8 cellular contexts compared by ENCODE assay signal in the genomic region with DNA sequence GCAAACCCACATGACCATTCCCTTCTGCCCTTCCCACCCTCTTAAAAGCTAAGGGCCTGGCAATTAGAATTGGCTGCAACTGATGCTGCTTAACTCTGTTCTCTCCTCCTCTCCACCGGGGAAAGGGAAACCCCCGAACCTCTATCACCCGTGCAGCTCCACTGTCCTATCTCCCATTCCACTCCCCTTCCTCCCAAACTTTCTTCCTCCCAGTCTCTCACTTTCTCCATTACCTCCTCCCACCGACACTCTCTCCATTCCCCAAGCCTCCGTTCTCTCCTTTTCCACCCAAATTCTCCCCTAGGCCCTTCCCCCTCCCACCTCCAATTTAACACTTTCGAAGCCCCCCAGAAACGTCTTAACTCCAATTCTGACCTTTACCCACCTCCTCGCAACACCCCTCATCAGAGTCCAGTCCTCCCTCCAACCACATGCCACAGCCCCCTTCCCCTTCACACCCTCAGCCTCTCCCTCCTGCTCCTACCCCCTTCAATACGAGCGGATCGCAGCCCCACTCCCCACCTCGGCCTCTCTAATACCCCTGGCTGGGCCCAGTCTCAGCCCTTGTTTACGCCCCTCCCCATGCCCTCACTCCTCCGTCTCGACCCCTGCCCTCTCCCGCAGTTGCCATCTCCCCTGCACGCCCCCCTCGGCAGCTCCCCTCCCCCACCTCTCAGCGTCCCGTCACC. TPM values are rescaled to one million over a fixed set of nuclear protein-coding genes. Genes with fewer than 3 reads are reported as not detected.
A peak's percentile ranks its signal among the peaks of the same experiment; 100 is the strongest.
DNase-seq lines count a peak whose midpoint lies in the region; ATAC-seq and TF ChIP-seq lines count a peak whose summit lies in the region.

No MANE protein-coding gene starts in this region.

- POLR2A ChIA-PET in activated CD8-positive, alpha-beta T cell treated with anti-CD3 and anti-CD28 coated beads for 36 hours (lab: Charles Lee), result interaction anchor here (0.8 to 3.6 kb wide), 5 partner anchors 12 to 58 kb away, joined by 3 to 23 read pairs (median 6); a partner anchor contains a TSS

- peak overlapping the region; percentile 45 for H3K4me3 ChIP-seq in HAP-1
- H3K4me3 ChIP-seq in smooth muscle cell, result peak overlapping the region; percentile 65

- peak overlapping the region; percentile 95 for H3K9ac ChIP-seq in smooth muscle cell (ENCODE audit: low read depth)

- peaks cover 37% of the 10 kb centered on the region for H3K36me3 Mint-ChIP-seq in activated CD8-positive, alpha-beta T cell treated with anti-CD3 and anti-CD28 coated beads for 36 hours (ENCODE audit: low read depth)

- peak overlapping the region; percentile 93 for H3K27ac ChIP-seq in smooth muscle cell (ENCODE audit: low read depth)

- H3K27me3 ChIP-seq in HAP-1 (ENCODE audit: low read depth) (no peaks in the 10 kb centered on the region), smooth muscle cell (ENCODE audit: low read depth) (no peaks in the 10 kb centered on the region)

- WGBS in smooth muscle cell (ENCODE audit: low lambda C conversion rate), result 2% methylated on average over 8 of the region's 20 CpGs

- peaks cover 39% of the 10 kb centered on the region for H4K20me1 ChIP-seq in smooth muscle cell (ENCODE audit: low read depth)

- in situ Hi-C loops in ACHN (cut with HindIII; ENCODE audit: low pct_ligation_motif_present, low pct_unique_long_range_greater_than_20kb, low sequenced_read_pairs), result no loop called here
- in situ Hi-C loops in HAP-1 (cut with MboI; ENCODE audit: low sequenced_read_pairs), result no loop called here

- no peak overlapping the region for H3K27ac Mint-ChIP-seq in activated CD8-positive, alpha-beta T cell treated with anti-CD3 and anti-CD28 coated beads for 36 hours

- no peak overlapping the region for H3K4me3 Mint-ChIP-seq in activated CD8-positive, alpha-beta T cell treated with anti-CD3 and anti-CD28 coated beads for 36 hours

- H3K4me1 Mint-ChIP-seq in activated CD8-positive, alpha-beta T cell treated with anti-CD3 and anti-CD28 coated beads for 36 hours (ENCODE audit: low read depth), result peaks cover 45% of the 10 kb centered on the region

- H3K4me2 ChIP-seq in smooth muscle cell, result peak overlapping the region; percentile 85

- no peaks in the 10 kb centered on the region for H3K9me3 Mint-ChIP-seq in activated CD8-positive, alpha-beta T cell treated with anti-CD3 and anti-CD28 coated beads for 36 hours

- no peak for ATAC-seq in activated CD8-positive, alpha-beta T cell treated with anti-CD3 and anti-CD28 coated beads for 36 hours

- peaks cover 17% of the 10 kb centered on the region for H3K4me1 ChIP-seq in HAP-1
- H3K4me1 ChIP-seq in smooth muscle cell (ENCODE audit: low read depth), result peaks cover 19% of the 10 kb centered on the region

- peak overlapping the region; percentile 61 for H2AFZ ChIP-seq in smooth muscle cell (ENCODE audit: low read depth)

- no peak for TF ChIP-seq CTCF in activated CD8-positive, alpha-beta T cell treated with anti-CD3 and anti-CD28 coated beads for 36 hours (IDR thresholded peaks at IDR 0.05)
- TF ChIP-seq CTCF in smooth muscle cell (IDR thresholded peaks at IDR 0.05; ENCODE audit: borderline replicate concordance, insufficient read depth, poor library complexity, severe bottlenecking), result no peak

- H3K27me3 Mint-ChIP-seq in activated CD8-positive, alpha-beta T cell treated with anti-CD3 and anti-CD28 coated beads for 36 hours, result no peaks in the 10 kb centered on the region

- peaks cover 27% of the 10 kb centered on the region for H3K36me3 ChIP-seq in HAP-1 (replicated peaks)
- H3K36me3 ChIP-seq in smooth muscle cell (ENCODE audit: low read depth), result peaks cover 3% of the 10 kb centered on the region

- intact Hi-C loops in activated CD8-positive, alpha-beta T cell treated with anti-CD3 and anti-CD28 coated beads for 36 hours (cut with micrococcal nuclease), result no loop called here

- H3K9me3 ChIP-seq in HAP-1 (no peaks in the 10 kb centered on the region), smooth muscle cell (replicated peaks; ENCODE audit: low read depth) (no peaks in the 10 kb centered on the region)

- peaks cover 5% of the 10 kb centered on the region for H3F3A ChIP-seq in smooth muscle cell (ENCODE audit: low read depth)

- peaks cover 80% of the 10 kb centered on the region for H3K79me2 ChIP-seq in smooth muscle cell (ENCODE audit: low read depth)

- DNase-seq in ACHN, result peak; percentile 18
- peak in 1 of 2 experiments; percentile 22 for DNase-seq in HAP-1 (ENCODE audit: low spot score in 2 of 2)
- DNase-seq in activated CD8-positive, alpha-beta T cell treated with anti-CD3 and anti-CD28 coated beads for 36 hours, result peak; percentile 28
- DNase-seq in hepatic stellate cell (ENCODE audit: low spot score), result peak; percentile 40
- DNase-seq in smooth muscle cell (lab: John Stamatoyannopoulos, UW; ENCODE audit: unreplicated experiment), result no peak
- no peak for DNase-seq in stimulated activated CD4-positive, alpha-beta T cell treated with anti-CD3 and anti-CD28 coated beads, Interleukin-2, amount 100 ng/mL, for 48 hours
- no peak for DNase-seq in iPS-NIHi7 (ENCODE audit: extremely low spot score)
- DNase-seq in stimulated activated CD4-positive, alpha-beta T cell treated with anti-CD3 and anti-CD28 coated beads, Interleukin-12 subunit alpha, Interleukin-12 subunit beta, amount 100 ng/mL, for 4 hours, result no peak

- CTCF ChIA-PET in activated CD8-positive, alpha-beta T cell treated with anti-CD3 and anti-CD28 coated beads for 36 hours (lab: Charles Lee), result interaction anchor here (1.1 to 3.0 kb wide), 4 partner anchors 34 to 135 kb away, joined by 3 to 10 read pairs (median 5); a partner anchor contains a TSS

RNA-seq across cellular contexts. Expression of a gene that starts 0.6 kb away (rescaled TPM):
- total RNA-seq in activated CD8-positive, alpha-beta T cell treated with anti-CD3 and anti-CD28 coated beads for 36 hours, result 10 to 100 TPM; 30.4 to 37.0 TPM
- total RNA-seq in smooth muscle cell, result 36.3 and 36.9 TPM in 2 replicates
- 33.7 and 38.6 TPM in 2 replicates for polyA plus RNA-seq in smooth muscle cell

RNA-seq across cellular contexts. Expression of a gene that starts 14.0 kb away (rescaled TPM):
- total RNA-seq in activated CD8-positive, alpha-beta T cell treated with anti-CD3 and anti-CD28 coated beads for 36 hours, result 10 to 100 TPM; 38.5 to 40.0 TPM
- 33.6 and 37.2 TPM in 2 replicates for total RNA-seq in smooth muscle cell
- polyA plus RNA-seq in smooth muscle cell, result 37.6 and 53.0 TPM in 2 replicates

RNA-seq across cellular contexts. Expression of a gene that starts 14.0 kb away (rescaled TPM):
- total RNA-seq in activated CD8-positive, alpha-beta T cell treated with anti-CD3 and anti-CD28 coated beads for 36 hours, result 100 to 1,000 TPM; 137 to 144 TPM
- total RNA-seq in smooth muscle cell, result 49.0 and 82.0 TPM in 2 replicates
- 139 and 150 TPM in 2 replicates for polyA plus RNA-seq in smooth muscle cell

RNA-seq across cellular contexts. Expression of a gene that starts 21.9 kb away (rescaled TPM):
- total RNA-seq in activated CD8-positive, alpha-beta T cell treated with anti-CD3 and anti-CD28 coated beads for 36 hours, result 10 to 100 TPM; 81.2 to 84.1 TPM
- 57.1 and 58.2 TPM in 2 replicates for total RNA-seq in smooth muscle cell
- polyA plus RNA-seq in smooth muscle cell, result 81.5 and 94.5 TPM in 2 replicates

RNA-seq across cellular contexts. Expression of a gene that starts 27.4 kb away (rescaled TPM):
- total RNA-seq in activated CD8-positive, alpha-beta T cell treated with anti-CD3 and anti-CD28 coated beads for 36 hours, result 10 to 100 TPM; 24.4 to 26.7 TPM
- 6.9 and 10.7 TPM in 2 replicates for total RNA-seq in smooth muscle cell
- polyA plus RNA-seq in smooth muscle cell, result 25.4 and 30.8 TPM in 2 replicates

Comparison
In these comparisons a context has a peak if more than half of its experiments do, and no peak if none do; other contexts are left out.
1. DNase-seq: peak in ACHN (single experiment), activated CD8-positive, alpha-beta T cell treated with anti-CD3 and anti-CD28 coated beads for 36 hours (single experiment) and hepatic stellate cell (single experiment); none in smooth muscle cell (single experiment), stimulated activated CD4-positive, alpha-beta T cell treated with anti-CD3 and anti-CD28 coated beads, Interleukin-2, amount 100 ng/mL, for 48 hours (0 of 2), iPS-NIHi7 (single experiment) and stimulated activated CD4-positive, alpha-beta T cell treated with anti-CD3 and anti-CD28 coated beads, Interleukin-12 subunit alpha, Interleukin-12 subunit beta, amount 100 ng/mL, for 4 hours (single experiment).